ENCODE assay signal across 8 cellular contexts in the genomic region with DNA sequence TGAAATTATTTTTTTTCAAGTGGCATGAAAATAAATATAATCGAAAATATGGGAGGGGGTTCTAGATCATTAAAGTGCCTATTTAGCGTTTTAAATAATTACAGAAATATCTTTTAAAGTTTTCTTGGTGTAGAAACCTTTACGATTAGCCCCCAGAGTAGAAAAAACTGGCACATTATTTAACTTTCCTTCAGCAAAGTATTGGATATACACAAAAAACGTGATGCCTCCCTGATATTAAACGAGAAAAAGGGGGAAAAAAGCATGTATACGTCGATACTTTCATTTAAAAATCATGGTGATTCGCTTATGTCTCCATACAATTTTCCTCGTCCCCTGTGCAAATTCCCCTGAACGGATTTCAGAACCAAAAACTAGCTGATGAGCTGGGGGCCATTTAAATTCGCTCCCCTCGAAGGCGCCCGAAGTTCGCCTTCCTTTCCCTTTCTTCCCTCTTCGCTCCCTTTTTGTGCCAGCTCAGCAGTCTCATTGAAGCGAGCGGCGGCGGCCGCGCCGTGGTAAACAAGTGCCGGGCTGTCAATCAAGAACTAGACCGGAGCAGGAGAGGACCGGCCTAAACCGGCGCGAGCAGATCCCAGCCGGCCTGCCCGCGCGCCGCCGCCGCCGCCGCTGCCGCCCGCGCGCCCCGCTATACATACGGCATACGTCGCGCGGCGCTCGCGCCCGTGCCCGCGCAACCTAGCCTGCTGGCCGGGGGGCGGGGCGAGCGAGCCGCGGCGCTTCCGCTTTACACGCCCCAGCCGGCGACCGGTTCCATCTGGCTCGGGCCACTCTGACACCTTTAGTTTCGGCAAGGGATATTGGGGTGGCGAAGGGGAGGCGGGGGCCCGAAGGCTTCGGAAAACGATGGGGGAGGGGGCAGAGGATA. TPM values are rescaled to one million over a fixed set of nuclear protein-coding genes. Genes with fewer than 3 reads are reported as not detected.
DNase-seq lines count a peak whose midpoint lies in the region; ATAC-seq and TF ChIP-seq lines count a peak whose summit lies in the region.

No MANE protein-coding gene starts in this region.

- no peak for TF ChIP-seq CTCF in activated CD8-positive, alpha-beta T cell treated with anti-CD3 and anti-CD28 coated beads for 36 hours (IDR thresholded peaks at IDR 0.05)
- TF ChIP-seq CTCF in lower lobe of right lung (IDR thresholded peaks at IDR 0.05): no peak

- no peaks in the 10 kb centered on the region for H3K9me3 ChIP-seq in duodenal mucosa (ENCODE audit: control insufficient read depth in 1 of 2, low read length in 2 of 2)
- no peaks in the 10 kb centered on the region for H3K9me3 ChIP-seq in lower lobe of right lung

- H3K36me3 ChIP-seq in duodenal mucosa (ENCODE audit: control insufficient read depth in 1 of 2, insufficient read depth in 2 of 2, low read length in 2 of 2) (peaks cover 6 to 10% of the 10 kb centered on the region in 2 donors), lower lobe of right lung (peaks cover 36% of the 10 kb centered on the region)

- no peaks in the 10 kb centered on the region for H3K9me3 Mint-ChIP-seq in activated CD8-positive, alpha-beta T cell treated with anti-CD3 and anti-CD28 coated beads for 36 hours

- intact Hi-C loops in activated CD8-positive, alpha-beta T cell treated with anti-CD3 and anti-CD28 coated beads for 36 hours (cut with micrococcal nuclease): loop anchor here (2.0 to 10.0 kb wide), 4 partner anchors 67 to 515 kb away; no protein-coding TSS in a partner anchor
- intact Hi-C loops in lower lobe of right lung (cut with DNase I): loop anchor here (10.0 kb wide), 4 partner anchors 155 to 515 kb away; no protein-coding TSS in a partner anchor

- peak overlapping the region; percentile 93 for H3K4me3 Mint-ChIP-seq in activated CD8-positive, alpha-beta T cell treated with anti-CD3 and anti-CD28 coated beads for 36 hours

- H3K27ac ChIP-seq in duodenal mucosa (ENCODE audit: low read depth, low read length) (peak overlapping the region; percentile 100), lower lobe of right lung (peak overlapping the region; percentile 96)

- no peaks in the 10 kb centered on the region for H3K27me3 Mint-ChIP-seq in activated CD8-positive, alpha-beta T cell treated with anti-CD3 and anti-CD28 coated beads for 36 hours

- peak overlapping the region; percentile 99 for H3K27ac Mint-ChIP-seq in activated CD8-positive, alpha-beta T cell treated with anti-CD3 and anti-CD28 coated beads for 36 hours

- peak overlapping the region; percentile 99 to 100 for H3K9ac ChIP-seq in duodenal mucosa (ENCODE audit: low read depth in 1 of 2, low read length in 2 of 2)

- DNase-seq in CD1c-positive myeloid dendritic cell (ENCODE audit: extremely low spot score) (peak; percentile 98), NCI-H82 treated with DMSO at 0.1 percent for 48 hours (lab: John Stamatoyannopoulos, UW; ENCODE audit: unreplicated experiment) (peak; percentile 86), lower lobe of right lung (peak; percentile 98)
- DNase-seq in activated CD8-positive, alpha-beta T cell treated with anti-CD3 and anti-CD28 coated beads for 36 hours: peak; percentile 96
- peak; percentile 86 to 95 (median 86) for DNase-seq in stimulated activated CD4-positive, alpha-beta T cell treated with anti-CD3 and anti-CD28 coated beads, TNF-alpha, amount 100 ng/mL, for 1 hour (ENCODE audit: low read depth in 3 of 3, low spot score in 1 of 3)

- H3K27me3 ChIP-seq in duodenal mucosa (ENCODE audit: control insufficient read depth in 1 of 2, insufficient read depth in 2 of 2, low read length in 2 of 2) (no peaks in the 10 kb centered on the region), lower lobe of right lung (ENCODE audit: low read depth) (no peaks in the 10 kb centered on the region)

- POLR2A ChIA-PET in activated CD8-positive, alpha-beta T cell treated with anti-CD3 and anti-CD28 coated beads for 36 hours (lab: Charles Lee): interaction anchor here (0.6 to 2.2 kb wide), 11 partner anchors 9 to 212 kb away, joined by 3 to 25 read pairs (median 4); no protein-coding TSS in a partner anchor

- peaks cover 43% of the 10 kb centered on the region for H3K36me3 Mint-ChIP-seq in activated CD8-positive, alpha-beta T cell treated with anti-CD3 and anti-CD28 coated beads for 36 hours (ENCODE audit: low read depth)

- H3K4me1 ChIP-seq in duodenal mucosa (ENCODE audit: control insufficient read depth in 1 of 2, insufficient read depth in 2 of 2, low read length in 2 of 2) (peaks cover 13 to 14% of the 10 kb centered on the region in 2 donors), lower lobe of right lung (peaks cover 48% of the 10 kb centered on the region)

- CTCF ChIA-PET in activated CD8-positive, alpha-beta T cell treated with anti-CD3 and anti-CD28 coated beads for 36 hours (lab: Charles Lee): interaction anchor here (1.0 to 2.2 kb wide), 4 partner anchors 66 to 160 kb away, joined by 4 to 15 read pairs (median 6); no protein-coding TSS in a partner anchor

- peak; percentile 56 for ATAC-seq in GM19452 (IDR thresholded peaks at IDR 0.05; ENCODE audit: unreplicated experiment)
- ATAC-seq in HG03575 (IDR thresholded peaks at IDR 0.05; ENCODE audit: extremely low read depth, insufficient number of reproducible peaks, low FRiP score, unreplicated experiment): peak; percentile 31
- peak; percentile 59 for ATAC-seq in activated CD8-positive, alpha-beta T cell treated with anti-CD3 and anti-CD28 coated beads for 36 hours
- ATAC-seq in lower lobe of right lung: peak; percentile 77 to 92

- H3K4me3 ChIP-seq in duodenal mucosa (ENCODE audit: low read depth in 1 of 2, low read length in 2 of 2) (peak overlapping the region; percentile 86 to 100), lower lobe of right lung (peak overlapping the region; percentile 62)

- H3K4me1 Mint-ChIP-seq in activated CD8-positive, alpha-beta T cell treated with anti-CD3 and anti-CD28 coated beads for 36 hours (ENCODE audit: low read depth): peaks cover 32% of the 10 kb centered on the region

RNA-seq across cellular contexts. Expression of gene ARRDC3, which starts 3.3 kb away (rescaled TPM):
- total RNA-seq in activated CD8-positive, alpha-beta T cell treated with anti-CD3 and anti-CD28 coated beads for 36 hours: 10 to 100 TPM; 35.4 to 39.2 TPM
- total RNA-seq in lower lobe of right lung: 90.5 TPM

Comparison
In these comparisons a context has a peak if more than half of its experiments do, and no peak if none do; other contexts are left out.
1. Peak in every context shown above with its lines: DNase-seq, ATAC-seq, H3K4me3 ChIP-seq and H3K27ac ChIP-seq.
2. ATAC-seq: peak in every context shown above with its lines; median percentile 84 in lower lobe of right lung; 59 in activated CD8-positive, alpha-beta T cell treated with anti-CD3 and anti-CD28 coated beads for 36 hours; 56 in GM19452; 31 in HG03575.